ENCODE assay signal across 2 cellular contexts in genomic region chrX:38036471-38036870, GRCh38.
A peak's percentile ranks its signal among the peaks of the same experiment; 100 is the strongest.
TF ChIP-seq lines count a peak whose summit lies in the region.

No MANE protein-coding gene starts in this region.

TF ChIP-seq in HEK293, 187 proteins besides CTCF, POLR2A, EP300 and RAD21 (continued from another document):
- TF ChIP-seq ATF2 (tag by site-specific recombination; IDR thresholded peaks at IDR 0.05; ENCODE audit: low read depth): 0 out of 2 replicates have a peak, but pooled peaks have one; percentile 19

TF ChIP-seq in SK-N-SH, 30 proteins besides CTCF, POLR2A, EP300 and RAD21 (continued from another document):
- TF ChIP-seq ZBTB33 (IDR thresholded peaks at IDR 0.05; ENCODE audit: borderline replicate concordance, low read depth) (no peak), SMC3 (IDR thresholded peaks at IDR 0.05; ENCODE audit: low read depth, low read length) (no peak), EZH2phosphoT487 (IDR thresholded peaks at IDR 0.05; ENCODE audit: borderline replicate concordance, low read depth) (no peak), SIN3A (IDR thresholded peaks at IDR 0.05; ENCODE audit: borderline replicate concordance, low read depth, low read length) (no peak), YY1 (IDR thresholded peaks at IDR 0.05; ENCODE audit: low read depth) (no peak), ELF1 (IDR thresholded peaks at IDR 0.05) (no peak)
